In genomic region chr22:36081023-36081431, GRCh38 we compare ENCODE assay signal across 15 cellular contexts. TPM values are rescaled to one million over a fixed set of nuclear protein-coding genes. Genes with fewer than 3 reads are reported as not detected.
A peak's percentile ranks its signal among the peaks of the same experiment; 100 is the strongest.
DNase-seq lines count a peak whose midpoint lies in the region; ATAC-seq, FAIRE-seq and TF ChIP-seq lines count a peak whose summit lies in the region.
"Had no signal": no experiment of that assay in that cellular context is flagged by ENCODE, and none has a peak within 500 bp of the region (broad histone marks: within the 10 kb centered on the region; RNA-seq: fewer than 3 reads in every experiment).

No MANE protein-coding gene starts in this region.

- FAIRE-seq in GM12892 (lab: Jason Lieb, UNC), result no peak
- FAIRE-seq: frontal cortex had no signal

- no peak overlapping the region for H3K4ac ChIP-seq in trophoblast cell (ENCODE audit: low read depth, low read length)

- TF ChIP-seq POLR2A in GM12892 (IDR thresholded peaks at IDR 0.05; ENCODE audit: low read depth, low read length), result no peak

- H3K14ac ChIP-seq in trophoblast cell (ENCODE audit: low read length), result no peak overlapping the region

- H3K9me3 ChIP-seq in trophoblast cell (ENCODE audit: insufficient read depth, low read depth, low read length), result peaks cover 2% of the 10 kb centered on the region
- H3K9me3 ChIP-seq: ovary had no signal

- no peak for TF ChIP-seq CTCF in epithelial cell of proximal tubule (conservative IDR thresholded peaks at IDR 0.05; ENCODE audit: low read depth, low read length)

- H2BK120ac ChIP-seq in trophoblast cell (ENCODE audit: insufficient read depth, low read length, poor library complexity), result no peak overlapping the region

- H4K91ac ChIP-seq in trophoblast cell (ENCODE audit: low read depth, low read length), result no peak overlapping the region

- H3K27me3 ChIP-seq in trophoblast cell (ENCODE audit: insufficient read depth, low read length), result no peaks in the 10 kb centered on the region
- H3K27me3 ChIP-seq: ovary had no signal

- no peak overlapping the region for H2BK12ac ChIP-seq in trophoblast cell (ENCODE audit: low read length)

- H3K18ac ChIP-seq in trophoblast cell (ENCODE audit: low read length), result no peak overlapping the region

- no peaks in the 10 kb centered on the region for H3K79me2 ChIP-seq in trophoblast cell (ENCODE audit: control insufficient read depth, insufficient read depth, low read length, poor library complexity)

- no peak overlapping the region for H4K12ac ChIP-seq in trophoblast cell (ENCODE audit: low read depth, low read length)

- no peak overlapping the region for H4K8ac ChIP-seq in trophoblast cell (ENCODE audit: low read depth, low read length)

- H2BK5ac ChIP-seq in trophoblast cell (ENCODE audit: low read depth, low read length, poor library complexity), result no peak overlapping the region

- H2AK5ac ChIP-seq in trophoblast cell (ENCODE audit: low read length), result no peak overlapping the region

- no peaks in the 10 kb centered on the region for H3K36me3 ChIP-seq in trophoblast cell (ENCODE audit: control insufficient read depth in 1 of 2, insufficient read depth in 2 of 2, low read length in 2 of 2)
- H3K36me3 ChIP-seq: ovary had no signal

- H3K4me2 ChIP-seq in trophoblast cell (ENCODE audit: low read length), result no peak overlapping the region
- H3K4me2 ChIP-seq: KMS-11 had no signal

- H3K79me1 ChIP-seq in trophoblast cell (ENCODE audit: low read length), result no peaks in the 10 kb centered on the region

- no peak overlapping the region for H3K9ac ChIP-seq in trophoblast cell (ENCODE audit: low read length)
- H3K9ac ChIP-seq: KMS-11 had no signal

- no peak overlapping the region for H2AFZ ChIP-seq in trophoblast cell (ENCODE audit: insufficient read depth, low read length, poor library complexity)

- H3K23ac ChIP-seq in trophoblast cell (ENCODE audit: low read length), result no peak overlapping the region

- H3K4me3 ChIP-seq in epithelial cell of proximal tubule (ENCODE audit: low read depth, low read length) (no peak overlapping the region), trophoblast cell (ENCODE audit: low read depth, low read length) (no peak overlapping the region)
- H3K4me3 ChIP-seq: ovary had no signal

- ATAC-seq in GM21717 (IDR thresholded peaks at IDR 0.05; ENCODE audit: unreplicated experiment), result no peak

- WGBS in trophoblast cell (ENCODE audit: extremely low coverage, insufficient coverage, insufficient read length), result no CpG with 5 or more reads among the region's 6 CpGs

- H3K27ac ChIP-seq in trophoblast cell (ENCODE audit: low read depth, low read length), result no peak overlapping the region
- H3K27ac ChIP-seq: KMS-11, ovary, VCaP had no signal

- peaks cover 0 to 7% of the 10 kb centered on the region in 2 experiments for H3K4me1 ChIP-seq in trophoblast cell (ENCODE audit: control insufficient read depth in 1 of 2, insufficient read depth in 2 of 2, low read length in 2 of 2)

- peak; percentile 88 for DNase-seq in AG20443 (ENCODE audit: low spot score)
- peak; percentile 31 for DNase-seq in RPMI7951 (ENCODE audit: low read depth)
- DNase-seq in epithelial cell of proximal tubule (ENCODE audit: low read depth), result peak; percentile 52
- peak; percentile 68 to 71 for DNase-seq in trophoblast cell
- DNase-seq in medulla oblongata (ENCODE audit: extremely low spot score), result no peak
- no peak for DNase-seq in DMS79 treated with DMSO at 0.1 percent for 48 hours (lab: John Stamatoyannopoulos, UW)
- no peak for DNase-seq in GM12892 (ENCODE audit: insufficient read length)
- DNase-seq: caudate nucleus, H9, NCI-H2227 treated with DMSO at 0.1 percent for 48 hours, ovary had no signal

RNA-seq across cellular contexts. Expression of gene RBFOX2, which starts 52.4 kb away (rescaled TPM):
- 82.2 and 96.2 TPM in 2 replicates for total RNA-seq in RPMI7951 (2014; rRNA removed; shearing (Covaris generic))
- total RNA-seq in epithelial cell of proximal tubule, result 67.0 and 70.8 TPM in 2 replicates
- polyA plus RNA-seq in trophoblast cell (2013), result 91.2 and 98.7 TPM in 2 replicates
- polyA plus RNA-seq in GM12892 (2012; ENCODE audit: missing spikeins), result 0.17 TPM

Comparison
In these comparisons a context has a peak if more than half of its experiments do, and no peak if none do; other contexts are left out.
1. DNase-seq: peak in AG20443 (single experiment), RPMI7951 (single experiment), epithelial cell of proximal tubule (single experiment) and trophoblast cell (2 of 2); none in medulla oblongata (single experiment), DMS79 treated with DMSO at 0.1 percent for 48 hours (single experiment) and GM12892 (single experiment).